In genomic region chr19:4505570-4506448, GRCh38 we compare ENCODE assay signal across 2 cellular contexts.
TF ChIP-seq lines count a peak whose summit lies in the region.

No MANE protein-coding gene starts in this region.

TF ChIP-seq in HCT116, 20 proteins besides CTCF, POLR2A, EP300 and RAD21:
- TF ChIP-seq EZH2 (IDR thresholded peaks at IDR 0.05) (no peak), POLR2AphosphoS5 (IDR thresholded peaks at IDR 0.05; ENCODE audit: low read depth, low read length) (no peak), MAX (IDR thresholded peaks at IDR 0.05) (no peak), CEBPB (IDR thresholded peaks at IDR 0.05; ENCODE audit: low read depth) (no peak), SIN3A (IDR thresholded peaks at IDR 0.05; ENCODE audit: low read depth) (no peak), JUND (IDR thresholded peaks at IDR 0.05) (no peak), FOSL1 (IDR thresholded peaks at IDR 0.05; ENCODE audit: low read depth) (no peak), SRF (IDR thresholded peaks at IDR 0.05; ENCODE audit: low read depth) (no peak), ZFX (IDR thresholded peaks at IDR 0.05) (no peak), EZH2phosphoT487 (IDR thresholded peaks at IDR 0.05; ENCODE audit: borderline replicate concordance) (no peak), TCF7L2 (IDR thresholded peaks at IDR 0.05; ENCODE audit: borderline replicate concordance, extremely low read depth, insufficient read depth, insufficient read length) (no peak), ZBTB33 (IDR thresholded peaks at IDR 0.05; ENCODE audit: extremely low read depth, insufficient replicate concordance, low read length) (no peak), EGR1 (IDR thresholded peaks at IDR 0.05; ENCODE audit: low read depth) (no peak), CBX3 (IDR thresholded peaks at IDR 0.05; ENCODE audit: low read depth) (no peak), ZNF274 (IDR thresholded peaks at IDR 0.05; ENCODE audit: low read depth, low read length) (no peak), ELF1 (IDR thresholded peaks at IDR 0.05; ENCODE audit: borderline replicate concordance, low read depth) (no peak)
- TF ChIP-seq, protein P1, sequence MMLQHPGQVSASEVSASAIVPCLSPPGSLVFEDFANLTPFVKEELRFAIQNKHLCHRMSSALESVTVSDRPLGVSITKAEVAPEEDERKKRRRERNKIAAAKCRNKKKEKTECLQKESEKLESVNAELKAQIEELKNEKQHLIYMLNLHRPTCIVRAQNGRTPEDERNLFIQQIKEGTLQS (IDR thresholded peaks at IDR 0.05): no peak

TF ChIP-seq in K562, 482 proteins besides CTCF, POLR2A, EP300 and RAD21:
- TF ChIP-seq POLR2G (IDR thresholded peaks at IDR 0.05; ENCODE audit: low read depth, low read length) (peak; percentile 28; the same call in 1 of the 2 replicates), PCBP1 (IDR thresholded peaks at IDR 0.05; ENCODE audit: low read depth, low read length, poor library complexity, severe bottlenecking) (peak; percentile 35), ZNF133 (CRISPR knock-in tag; IDR thresholded peaks at IDR 0.05) (no peak)
TF ChIP-seq in K562: peak in this region for 2.
